ENCODE assay signal across 14 cellular contexts in genomic region chr11:35355102-35355749, GRCh38.
"Had no signal": no experiment of that assay in that cellular context is flagged by ENCODE, and none has a peak within 500 bp of the region (broad histone marks: within the 10 kb centered on the region; RNA-seq: fewer than 3 reads in every experiment).

No MANE protein-coding gene starts in this region.

- H3K4me1 Mint-ChIP-seq: activated T-helper 17 cell treated with anti-CD3 and anti-CD28 coated beads, Interleukin-2, amount 50 U/mL, for 72 hours had no signal

- H3K27ac Mint-ChIP-seq: activated CD4-positive, alpha-beta memory T cell treated with anti-CD3 and anti-CD28 coated beads for 36 hours; activated CD4-positive, alpha-beta T cell treated with anti-CD3 and anti-CD28 coated beads for 36 hours; activated T-helper 17 cell treated with anti-CD3 and anti-CD28 coated beads, Interleukin-2, amount 50 U/mL, for 72 hours; nephron had no signal

- H3K9me3 Mint-ChIP-seq: activated CD4-positive, alpha-beta memory T cell treated with anti-CD3 and anti-CD28 coated beads for 36 hours; activated T-helper 17 cell treated with anti-CD3 and anti-CD28 coated beads, Interleukin-2, amount 50 U/mL, for 72 hours; central memory CD8-positive, alpha-beta T cell; nephron had no signal

- DNase-seq: activated CD4-positive, alpha-beta memory T cell treated with anti-CD3 and anti-CD28 coated beads for 36 hours; activated CD4-positive, alpha-beta T cell treated with anti-CD3 and anti-CD28 coated beads for 36 hours; activated naive CD4-positive, alpha-beta T cell; effector CD4-positive, alpha-beta T cell; heart right ventricle; kidney glomerular epithelial cell; sigmoid colon; stimulated activated CD8-positive, alpha-beta memory T cell treated with anti-CD3 and anti-CD28 coated beads, Interleukin-4, amount 100 ng/mL, for 48 hours; stimulated activated naive CD4-positive, alpha-beta T cell treated with Interleukin-2 at 50 U/mL for 16 hours; substantia nigra had no signal

- H3K4me3 Mint-ChIP-seq: activated CD4-positive, alpha-beta memory T cell treated with anti-CD3 and anti-CD28 coated beads for 36 hours; activated CD4-positive, alpha-beta T cell treated with anti-CD3 and anti-CD28 coated beads for 36 hours; activated T-helper 17 cell treated with anti-CD3 and anti-CD28 coated beads, Interleukin-2, amount 50 U/mL, for 72 hours; central memory CD8-positive, alpha-beta T cell; nephron had no signal

- H3K27me3 Mint-ChIP-seq: activated CD4-positive, alpha-beta memory T cell treated with anti-CD3 and anti-CD28 coated beads for 36 hours; activated CD4-positive, alpha-beta T cell treated with anti-CD3 and anti-CD28 coated beads for 36 hours; activated T-helper 17 cell treated with anti-CD3 and anti-CD28 coated beads, Interleukin-2, amount 50 U/mL, for 72 hours; central memory CD8-positive, alpha-beta T cell had no signal

- H3K36me3 Mint-ChIP-seq: activated CD4-positive, alpha-beta memory T cell treated with anti-CD3 and anti-CD28 coated beads for 36 hours had no signal

- ATAC-seq: activated CD4-positive, alpha-beta T cell treated with anti-CD3 and anti-CD28 coated beads for 36 hours; activated T-helper 17 cell treated with anti-CD3 and anti-CD28 coated beads, Interleukin-2, amount 50 U/mL, for 72 hours; esophagus mucosa; heart right ventricle had no signal
